In the genomic region with DNA sequence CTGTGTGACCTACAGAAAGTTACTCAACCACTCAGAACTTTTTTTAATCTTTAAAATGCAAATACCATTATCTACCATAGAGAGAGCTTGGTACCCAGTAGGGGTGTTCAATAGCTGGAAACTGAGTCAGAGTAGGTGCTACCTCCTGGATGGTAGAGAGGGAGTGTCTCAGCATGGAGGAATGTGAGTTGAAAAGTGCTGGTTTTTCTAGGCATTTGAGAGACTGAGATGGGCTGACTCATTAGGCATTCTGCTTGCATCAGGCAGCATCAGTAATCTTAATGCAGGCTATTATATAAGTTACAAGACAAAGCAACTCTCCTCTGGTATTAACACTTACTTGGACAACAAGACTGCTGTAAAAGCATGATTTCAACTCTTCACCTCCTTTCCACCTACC, we compare ENCODE assay signal across 17 cellular contexts.
DNase-seq lines count a peak whose midpoint lies in the region; FAIRE-seq lines count a peak whose summit lies in the region.
"Had no signal": no experiment of that assay in that cellular context is flagged by ENCODE, and none has a peak within 500 bp of the region (broad histone marks: within the 10 kb centered on the region; RNA-seq: fewer than 3 reads in every experiment).

No MANE protein-coding gene starts in this region.

- FAIRE-seq in urothelium cell line (lab: Jason Lieb, UNC), result no peak

- DNase-seq in GM04503 (ENCODE audit: low read depth), result peak; percentile 25
- DNase-seq in RPMI7951 (ENCODE audit: low read depth), result peak; percentile 1
- DNase-seq in fibroblast of gingiva (ENCODE audit: low read depth), result peak; percentile 1
- DNase-seq in urothelium cell line (ENCODE audit: low spot score), result peak; percentile 8
- no peak for DNase-seq in stimulated activated CD4-positive, alpha-beta T cell treated with anti-CD3 and anti-CD28 coated beads, Interleukin-15, amount 100 ng/mL, for 24 hours
- no peak for DNase-seq in effector CD8-positive, alpha-beta T cell (lab: John Stamatoyannopoulos, UW)
- no peak for DNase-seq in GDM1 (lab: John Stamatoyannopoulos, UW)
- DNase-seq: activated CD4-positive, alpha-beta T cell treated with anti-CD3 and anti-CD28 coated beads, Interleukin-2, amount 10 ng/mL, durations not matched to agents 7 days and 5 days; activated gamma-delta T cell; central memory CD4-positive, alpha-beta T cell; left ventricle myocardium superior; mucosa of descending colon; NCI-H1417 treated with DMSO at 0.1 percent for 48 hours; NCI-H2171; SJCRH30; stimulated activated naive CD4-positive, alpha-beta T cell treated with Interleukin-2 at 50 U/mL for 16 hours; tibial artery had no signal

Comparison
In these comparisons a context has a peak if more than half of its experiments do, and no peak if none do; other contexts are left out.
1. DNase-seq: peak in GM04503 (single experiment), RPMI7951 (single experiment), fibroblast of gingiva (single experiment) and urothelium cell line (single experiment); none in stimulated activated CD4-positive, alpha-beta T cell treated with anti-CD3 and anti-CD28 coated beads, Interleukin-15, amount 100 ng/mL, for 24 hours (single experiment), effector CD8-positive, alpha-beta T cell (single experiment) and GDM1 (single experiment).